In the genomic region with DNA sequence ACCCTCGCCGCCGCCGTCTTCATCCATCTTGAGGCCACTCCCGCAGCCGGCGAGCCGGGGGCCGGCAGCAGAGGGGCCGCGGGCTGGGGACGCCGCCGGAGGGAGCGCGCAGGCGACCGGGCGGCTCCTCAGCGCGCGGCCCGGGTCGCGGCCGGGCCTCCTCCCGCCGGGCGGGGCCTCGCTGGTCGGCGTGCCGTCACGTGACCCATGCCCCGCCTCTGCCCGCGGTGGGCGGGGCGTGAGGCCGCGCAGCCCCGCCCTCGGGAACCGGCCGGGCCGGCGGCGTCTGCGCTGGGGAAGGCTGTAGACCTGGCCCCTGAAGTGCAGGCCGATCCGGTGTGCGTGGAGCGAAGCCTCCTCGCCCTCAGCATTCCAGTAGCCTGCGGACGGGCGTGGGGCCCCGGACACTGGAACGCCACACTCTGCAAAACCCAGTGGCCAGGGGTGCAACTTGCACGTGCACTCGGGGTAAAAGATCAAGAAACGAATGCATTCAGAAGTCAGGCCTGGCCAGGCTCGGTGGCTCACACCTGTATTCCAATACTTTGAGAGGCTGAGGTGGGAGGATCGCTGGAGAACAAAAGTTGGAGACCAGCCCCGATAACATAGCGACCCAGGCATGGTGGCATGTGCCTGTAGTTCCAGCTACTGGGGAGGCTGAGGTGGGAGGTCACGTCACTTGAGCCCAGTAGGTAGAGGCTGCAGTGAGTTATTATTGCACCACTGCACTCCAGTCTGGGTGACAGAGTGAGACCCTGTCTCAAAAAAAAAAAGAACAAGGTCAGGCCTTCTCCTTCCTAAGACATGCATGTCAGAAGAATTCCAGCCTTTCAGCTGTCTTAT, we compare ENCODE assay signal across 1 cellular context.
A peak's percentile ranks its signal among the peaks of the same experiment; 100 is the strongest.
TF ChIP-seq lines count a peak whose summit lies in the region.

A gene with protein sequence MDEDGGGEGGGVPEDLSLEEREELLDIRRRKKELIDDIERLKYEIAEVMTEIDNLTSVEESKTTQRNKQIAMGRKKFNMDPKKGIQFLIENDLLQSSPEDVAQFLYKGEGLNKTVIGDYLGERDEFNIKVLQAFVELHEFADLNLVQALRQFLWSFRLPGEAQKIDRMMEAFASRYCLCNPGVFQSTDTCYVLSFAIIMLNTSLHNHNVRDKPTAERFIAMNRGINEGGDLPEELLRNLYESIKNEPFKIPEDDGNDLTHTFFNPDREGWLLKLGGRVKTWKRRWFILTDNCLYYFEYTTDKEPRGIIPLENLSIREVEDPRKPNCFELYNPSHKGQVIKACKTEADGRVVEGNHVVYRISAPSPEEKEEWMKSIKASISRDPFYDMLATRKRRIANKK (minus strand): TSS at position 144 of the 843 bp plus-strand sequence. CDS start 117 bp downstream, at position 27.

TF ChIP-seq in H1, 55 proteins besides CTCF, POLR2A, EP300 and RAD21:
- TF ChIP-seq JUN (IDR thresholded peaks at IDR 0.05; ENCODE audit: low read depth, low read length) (no peak), E2F6 (IDR thresholded peaks at IDR 0.05) (peak; percentile 38; the same call in 1 of the 2 replicates), CTBP2 (IDR thresholded peaks at IDR 0.05; ENCODE audit: borderline replicate concordance, insufficient read depth, insufficient read length, low read length) (no peak), GABPA (IDR thresholded peaks at IDR 0.05; ENCODE audit: borderline replicate concordance, insufficient read depth, low read length) (no peak), TAF7 (optimal IDR thresholded peaks at IDR 0.05; ENCODE audit: borderline replicate concordance, low read depth, low read length) (peak; percentile 48), CHD7 (IDR thresholded peaks at IDR 0.05; ENCODE audit: insufficient replicate concordance, low read length) (no peak), TAF1 (IDR thresholded peaks at IDR 0.05; ENCODE audit: low read depth, low read length) (peak; percentile 47; the same call in 1 of the 2 replicates), CHD1 (IDR thresholded peaks at IDR 0.05; ENCODE audit: low read depth, low read length) (no peak), SAP30 (IDR thresholded peaks at IDR 0.05; ENCODE audit: insufficient read depth, insufficient replicate concordance, low read length) (no peak), TEAD4 (IDR thresholded peaks at IDR 0.05; ENCODE audit: low read depth, low read length) (no peak), RBBP5 (IDR thresholded peaks at IDR 0.05; ENCODE audit: borderline replicate concordance, low read depth, low read length) (peak; percentile 42; the same call in 1 of the 2 replicates), TCF12 (IDR thresholded peaks at IDR 0.05; ENCODE audit: low read depth, low read length) (no peak), MAX (IDR thresholded peaks at IDR 0.05) (no peak), BCL11A (IDR thresholded peaks at IDR 0.05; ENCODE audit: low read depth in 2 of 2, low read length in 2 of 2) (no peak), POLR2AphosphoS5 (IDR thresholded peaks at IDR 0.05; ENCODE audit: low read depth, low read length) (0 out of 2 replicates have a peak, but pooled peaks have one; percentile 40), PHF8 (conservative IDR thresholded peaks at IDR 0.05; ENCODE audit: low read depth, low read length) (peak; percentile 55; the same call in 1 of the 2 replicates), NRF1 (IDR thresholded peaks at IDR 0.05; ENCODE audit: low read depth, low read length) (no peak)
- TF ChIP-seq, protein P1, sequence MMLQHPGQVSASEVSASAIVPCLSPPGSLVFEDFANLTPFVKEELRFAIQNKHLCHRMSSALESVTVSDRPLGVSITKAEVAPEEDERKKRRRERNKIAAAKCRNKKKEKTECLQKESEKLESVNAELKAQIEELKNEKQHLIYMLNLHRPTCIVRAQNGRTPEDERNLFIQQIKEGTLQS (IDR thresholded peaks at IDR 0.05; ENCODE audit: insufficient read depth, low read depth, low read length) = peak; percentile 72; the same call in 1 of the 2 replicates
- TF ChIP-seq, protein P2, sequence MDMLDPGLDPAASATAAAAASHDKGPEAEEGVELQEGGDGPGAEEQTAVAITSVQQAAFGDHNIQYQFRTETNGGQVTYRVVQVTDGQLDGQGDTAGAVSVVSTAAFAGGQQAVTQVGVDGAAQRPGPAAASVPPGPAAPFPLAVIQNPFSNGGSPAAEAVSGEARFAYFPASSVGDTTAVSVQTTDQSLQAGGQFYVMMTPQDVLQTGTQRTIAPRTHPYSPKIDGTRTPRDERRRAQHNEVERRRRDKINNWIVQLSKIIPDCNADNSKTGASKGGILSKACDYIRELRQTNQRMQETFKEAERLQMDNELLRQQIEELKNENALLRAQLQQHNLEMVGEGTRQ (IDR thresholded peaks at IDR 0.05; ENCODE audit: low read length) = peak; percentile 90
